8 cellular contexts compared by ENCODE assay signal in the genomic region with DNA sequence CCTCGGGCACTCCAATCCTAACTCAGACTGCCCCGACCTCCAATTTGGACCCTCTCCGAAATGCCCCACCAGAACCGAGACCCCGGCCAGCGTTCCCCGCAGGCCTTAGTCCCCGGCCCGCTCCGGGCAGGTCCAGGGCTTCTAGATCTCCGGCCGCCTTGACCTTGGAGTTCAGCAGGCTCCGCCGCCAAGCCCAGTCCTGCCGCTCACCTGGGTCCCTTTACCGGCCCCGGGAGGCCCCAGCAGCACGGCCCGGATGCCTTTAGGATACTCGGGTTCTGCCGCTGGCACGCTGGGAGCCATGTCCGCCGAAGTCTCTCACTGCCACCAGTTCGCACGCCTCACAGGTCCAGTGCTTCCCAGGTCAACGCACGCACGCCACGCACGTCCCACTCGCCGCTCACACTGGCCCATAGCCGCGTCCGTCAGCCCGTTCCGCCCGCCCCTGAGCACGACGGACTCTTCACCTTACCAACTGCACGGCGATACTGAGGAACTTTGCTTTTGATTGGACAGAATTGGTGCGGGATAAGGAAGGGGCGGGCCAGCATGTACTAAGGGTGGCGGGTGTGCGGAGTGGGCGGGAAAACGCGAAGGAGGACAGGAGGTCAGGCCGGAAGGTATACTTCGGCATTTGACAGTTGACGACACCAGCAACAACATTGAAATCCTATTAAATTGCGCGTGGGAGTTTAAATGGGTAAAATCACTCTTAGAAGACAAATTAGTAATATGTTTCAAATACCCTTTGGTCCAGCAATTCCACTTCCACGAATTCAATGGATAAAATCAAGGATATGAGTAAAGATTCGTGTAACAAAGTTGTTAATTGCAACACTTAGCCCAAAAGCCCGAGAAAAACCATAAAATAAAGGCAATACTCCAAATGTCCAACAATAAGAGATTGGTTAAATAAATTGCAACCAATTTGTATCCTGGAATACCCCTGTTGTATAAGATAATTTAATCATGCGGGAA. TPM values are rescaled to one million over a fixed set of nuclear protein-coding genes. Genes with fewer than 3 reads are reported as not detected.
DNase-seq lines count a peak whose midpoint lies in the region; ATAC-seq and TF ChIP-seq lines count a peak whose summit lies in the region.

A gene (minus strand): TSS at position 358 of the 978 bp plus-strand sequence. CDS start 55 bp downstream, at position 303.

- peak within 1 kb of the TSS; percentile 35 to 64; a peak in 3 of 4 replicates for H3K27ac ChIP-seq in SK-N-SH (ENCODE audit: low read depth in 2 of 2, low read length in 1 of 2)

- TF ChIP-seq RAD21 in SK-N-SH (IDR thresholded peaks at IDR 0.05; ENCODE audit: low read length), result no peak

- H3K27me3 ChIP-seq in SK-N-SH (ENCODE audit: insufficient read depth), result no peaks in the 10 kb centered on the region

- WGBS in SK-N-SH (ENCODE audit: low lambda C conversion rate), result 8% methylated on average over 36 of the region's 59 CpGs

- peak within 1 kb of the TSS; percentile 75 for H2AFZ ChIP-seq in SK-N-SH (ENCODE audit: low read depth)

- no peak for TF ChIP-seq EP300 in SK-N-SH (IDR thresholded peaks at IDR 0.05; ENCODE audit: borderline replicate concordance in 1 of 2, low read depth in 1 of 2, low read length in 1 of 2)

- POLR2A ChIA-PET in SK-N-SH (lab: Yijun Ruan, JAX), result no interaction called here

- DNase-seq in GM04504 (ENCODE audit: low read depth), result peak; percentile 95
- peak; percentile 94 for DNase-seq in NCI-H1048 (lab: John Stamatoyannopoulos, UW)
- DNase-seq in SK-N-SH, result peak; percentile 97
- DNase-seq in activated naive CD4-positive, alpha-beta T cell treated with anti-CD3 and anti-CD28 coated beads, Interleukin-2, amount 50 U/mL, for 16 hours, result peak; percentile 91
- peak; percentile 99 for DNase-seq in germinal center (ENCODE audit: low spot score)
- peak; percentile 88 for DNase-seq in non-pigmented ciliary epithelial cell (ENCODE audit: low read depth)
- peak; percentile 99 for DNase-seq in superior temporal gyrus (ENCODE audit: extremely low spot score)

- H3K79me2 ChIP-seq in SK-N-SH (ENCODE audit: insufficient read depth), result peaks cover 49% of the 10 kb centered on the region

- peak within 1 kb of the TSS; percentile 89 for H3K9ac ChIP-seq in SK-N-SH

- H3K36me3 ChIP-seq in SK-N-SH (replicated peaks in 1 of 2; ENCODE audit: control insufficient read depth in 1 of 2, insufficient read depth in 2 of 2, low read length in 1 of 2), result peaks cover 0 to 2% of the 10 kb centered on the region in 2 experiments

- CTCF ChIA-PET in SK-N-SH (lab: Yijun Ruan, JAX), result no interaction called here

- no peak for TF ChIP-seq CTCF in SK-N-SH (IDR thresholded peaks at IDR 0.05)

- no peaks in the 10 kb centered on the region for H3F3A ChIP-seq in SK-N-SH (replicated peaks; ENCODE audit: insufficient read depth)

- peaks cover 0 to 9% of the 10 kb centered on the region in 2 experiments; a peak in 2 of 4 replicates for H3K4me1 ChIP-seq in SK-N-SH (ENCODE audit: control insufficient read depth in 1 of 2, insufficient read depth in 2 of 2, low read depth in 1 of 2, low read length in 1 of 2)

- peak within 1 kb of the TSS; percentile 93 for H3K4me2 ChIP-seq in SK-N-SH

- H4K20me1 ChIP-seq in SK-N-SH (ENCODE audit: insufficient read depth), result peaks cover 9% of the 10 kb centered on the region

- no peaks in the 10 kb centered on the region for H3K9me3 ChIP-seq in SK-N-SH

- H3K4me3 ChIP-seq in SK-N-SH (ENCODE audit: low read depth in 2 of 2, low read length in 1 of 2), result peak within 1 kb of the TSS; percentile 70 to 87

- ATAC-seq in HG02571 (IDR thresholded peaks at IDR 0.05; ENCODE audit: unreplicated experiment), result peak; percentile 98

- no peaks in the 10 kb centered on the region for H3K9me2 ChIP-seq in SK-N-SH

TF ChIP-seq in SK-N-SH, 30 proteins besides CTCF, POLR2A, EP300 and RAD21 (continues in another document):
- TF ChIP-seq ELF1 (IDR thresholded peaks at IDR 0.05), result peak; percentile 75
- no peak for TF ChIP-seq FOXJ3 (CRISPR knock-in tag; IDR thresholded peaks at IDR 0.05)
- TF ChIP-seq POLR2AphosphoS5 (IDR thresholded peaks at IDR 0.05; ENCODE audit: low read depth, low read length), result peak; percentile 17; the same call in 1 of the 2 replicates
- TF ChIP-seq JUND (IDR thresholded peaks at IDR 0.05), result no peak
- TF ChIP-seq TEAD4 (IDR thresholded peaks at IDR 0.05; ENCODE audit: borderline replicate concordance, insufficient read depth), result no peak
- TF ChIP-seq MEF2A (IDR thresholded peaks at IDR 0.05; ENCODE audit: borderline replicate concordance, low read depth), result no peak
- peak; percentile 91 for TF ChIP-seq MXI1 (IDR thresholded peaks at IDR 0.05; ENCODE audit: low read depth, low read length)
- TF ChIP-seq, protein P1, sequence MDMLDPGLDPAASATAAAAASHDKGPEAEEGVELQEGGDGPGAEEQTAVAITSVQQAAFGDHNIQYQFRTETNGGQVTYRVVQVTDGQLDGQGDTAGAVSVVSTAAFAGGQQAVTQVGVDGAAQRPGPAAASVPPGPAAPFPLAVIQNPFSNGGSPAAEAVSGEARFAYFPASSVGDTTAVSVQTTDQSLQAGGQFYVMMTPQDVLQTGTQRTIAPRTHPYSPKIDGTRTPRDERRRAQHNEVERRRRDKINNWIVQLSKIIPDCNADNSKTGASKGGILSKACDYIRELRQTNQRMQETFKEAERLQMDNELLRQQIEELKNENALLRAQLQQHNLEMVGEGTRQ (IDR thresholded peaks at IDR 0.05; ENCODE audit: borderline replicate concordance, low read depth, low read length), result no peak
- peak; percentile 96 for TF ChIP-seq CHD2 (IDR thresholded peaks at IDR 0.05; ENCODE audit: low read length, partially characterized antibody)
- peak; percentile 33; the same call in 1 of the 2 replicates for TF ChIP-seq RCOR1 (IDR thresholded peaks at IDR 0.05; ENCODE audit: low read length)
- TF ChIP-seq, protein P2, sequence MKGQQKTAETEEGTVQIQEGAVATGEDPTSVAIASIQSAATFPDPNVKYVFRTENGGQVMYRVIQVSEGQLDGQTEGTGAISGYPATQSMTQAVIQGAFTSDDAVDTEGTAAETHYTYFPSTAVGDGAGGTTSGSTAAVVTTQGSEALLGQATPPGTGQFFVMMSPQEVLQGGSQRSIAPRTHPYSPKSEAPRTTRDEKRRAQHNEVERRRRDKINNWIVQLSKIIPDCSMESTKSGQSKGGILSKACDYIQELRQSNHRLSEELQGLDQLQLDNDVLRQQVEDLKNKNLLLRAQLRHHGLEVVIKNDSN (IDR thresholded peaks at IDR 0.05; ENCODE audit: borderline replicate concordance, low read depth), result no peak
- no peak for TF ChIP-seq FOXM1 (IDR thresholded peaks at IDR 0.05; ENCODE audit: low read depth)
- TF ChIP-seq, protein P3, sequence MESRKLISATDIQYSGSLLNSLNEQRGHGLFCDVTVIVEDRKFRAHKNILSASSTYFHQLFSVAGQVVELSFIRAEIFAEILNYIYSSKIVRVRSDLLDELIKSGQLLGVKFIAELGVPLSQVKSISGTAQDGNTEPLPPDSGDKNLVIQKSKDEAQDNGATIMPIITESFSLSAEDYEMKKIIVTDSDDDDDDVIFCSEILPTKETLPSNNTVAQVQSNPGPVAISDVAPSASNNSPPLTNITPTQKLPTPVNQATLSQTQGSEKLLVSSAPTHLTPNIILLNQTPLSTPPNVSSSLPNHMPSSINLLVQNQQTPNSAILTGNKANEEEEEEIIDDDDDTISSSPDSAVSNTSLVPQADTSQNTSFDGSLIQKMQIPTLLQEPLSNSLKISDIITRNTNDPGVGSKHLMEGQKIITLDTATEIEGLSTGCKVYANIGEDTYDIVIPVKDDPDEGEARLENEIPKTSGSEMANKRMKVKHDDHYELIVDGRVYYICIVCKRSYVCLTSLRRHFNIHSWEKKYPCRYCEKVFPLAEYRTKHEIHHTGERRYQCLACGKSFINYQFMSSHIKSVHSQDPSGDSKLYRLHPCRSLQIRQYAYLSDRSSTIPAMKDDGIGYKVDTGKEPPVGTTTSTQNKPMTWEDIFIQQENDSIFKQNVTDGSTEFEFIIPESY (IDR thresholded peaks at IDR 0.05; ENCODE audit: borderline replicate concordance, low read depth), result peak; percentile 79; the same call in 1 of the 2 replicates
- TF ChIP-seq NRF1 (IDR thresholded peaks at IDR 0.05; ENCODE audit: low read depth, low read length), result no peak
- TF ChIP-seq RXRA (IDR thresholded peaks at IDR 0.05; ENCODE audit: borderline replicate concordance, low read depth), result no peak
- TF ChIP-seq, protein P4, sequence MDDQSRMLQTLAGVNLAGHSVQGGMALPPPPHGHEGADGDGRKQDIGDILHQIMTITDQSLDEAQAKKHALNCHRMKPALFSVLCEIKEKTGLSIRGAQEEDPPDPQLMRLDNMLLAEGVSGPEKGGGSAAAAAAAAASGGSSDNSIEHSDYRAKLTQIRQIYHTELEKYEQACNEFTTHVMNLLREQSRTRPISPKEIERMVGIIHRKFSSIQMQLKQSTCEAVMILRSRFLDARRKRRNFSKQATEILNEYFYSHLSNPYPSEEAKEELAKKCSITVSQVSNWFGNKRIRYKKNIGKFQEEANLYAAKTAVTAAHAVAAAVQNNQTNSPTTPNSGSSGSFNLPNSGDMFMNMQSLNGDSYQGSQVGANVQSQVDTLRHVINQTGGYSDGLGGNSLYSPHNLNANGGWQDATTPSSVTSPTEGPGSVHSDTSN (IDR thresholded peaks at IDR 0.05), result peak; percentile 100
- no peak for TF ChIP-seq SMC3 (IDR thresholded peaks at IDR 0.05; ENCODE audit: low read depth, low read length)
- TF ChIP-seq, protein P5, sequence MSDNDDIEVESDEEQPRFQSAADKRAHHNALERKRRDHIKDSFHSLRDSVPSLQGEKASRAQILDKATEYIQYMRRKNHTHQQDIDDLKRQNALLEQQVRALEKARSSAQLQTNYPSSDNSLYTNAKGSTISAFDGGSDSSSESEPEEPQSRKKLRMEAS (IDR thresholded peaks at IDR 0.05; ENCODE audit: low read depth), result peak; percentile 99
- no peak for TF ChIP-seq TCF12 (IDR thresholded peaks at IDR 0.05)
- TF ChIP-seq YY1 (IDR thresholded peaks at IDR 0.05; ENCODE audit: low read depth), result peak; percentile 79; the same call in 1 of the 2 replicates
- no peak for TF ChIP-seq FOSL2 (IDR thresholded peaks at IDR 0.05; ENCODE audit: borderline replicate concordance, low read depth)
- no peak for TF ChIP-seq NFIC (IDR thresholded peaks at IDR 0.05; ENCODE audit: borderline replicate concordance)
- TF ChIP-seq EZH2phosphoT487 (IDR thresholded peaks at IDR 0.05; ENCODE audit: borderline replicate concordance, low read depth), result no peak

RNA-seq across cellular contexts. Expression of the gene that starts here (rescaled TPM):
- polyA plus RNA-seq in SK-N-SH (2012; rRNA removed), result 191 and 212 TPM in 2 replicates
- polyA plus RNA-seq in SK-N-SH (2012; cell fraction: cytosol; rRNA removed), result 187 and 197 TPM in 2 replicates
- 219 and 258 TPM in 2 replicates for polyA plus RNA-seq in SK-N-SH (2012; cell fraction: nucleus; rRNA removed)

Comparison
In these comparisons a context has a peak if more than half of its experiments do, and no peak if none do; other contexts are left out.
1. Peak in every context shown above with its lines: DNase-seq, ATAC-seq, H3K4me3 ChIP-seq and H3K27ac ChIP-seq.